In the genomic region with DNA sequence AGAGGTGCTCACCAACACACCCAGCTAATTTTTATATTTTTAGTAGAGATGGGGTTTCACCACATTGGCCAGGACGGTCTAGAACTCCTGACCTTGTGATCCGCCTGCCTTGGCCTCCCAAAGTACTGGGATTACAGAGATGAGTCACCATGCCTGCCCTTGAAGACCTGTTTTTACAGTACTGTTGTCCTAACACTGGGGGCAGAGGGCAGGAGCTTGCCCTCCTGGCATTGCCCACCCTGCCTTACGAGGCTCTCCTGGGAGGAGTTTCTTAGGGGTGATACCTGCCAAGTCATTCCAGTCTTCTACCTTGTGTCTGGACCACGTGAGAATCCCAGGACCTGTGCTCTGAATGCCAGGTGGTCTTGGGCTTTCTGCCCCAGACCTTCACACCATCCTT, we compare ENCODE assay signal across 1 cellular context.
TF ChIP-seq lines count a peak whose summit lies in the region.

No MANE protein-coding gene starts in this region.

TF ChIP-seq in HEK293, 187 proteins besides CTCF, POLR2A, EP300 and RAD21:
- TF ChIP-seq ZBTB17 (tag by site-specific recombination; IDR thresholded peaks at IDR 0.05): no peak
- TF ChIP-seq, protein P1, sequence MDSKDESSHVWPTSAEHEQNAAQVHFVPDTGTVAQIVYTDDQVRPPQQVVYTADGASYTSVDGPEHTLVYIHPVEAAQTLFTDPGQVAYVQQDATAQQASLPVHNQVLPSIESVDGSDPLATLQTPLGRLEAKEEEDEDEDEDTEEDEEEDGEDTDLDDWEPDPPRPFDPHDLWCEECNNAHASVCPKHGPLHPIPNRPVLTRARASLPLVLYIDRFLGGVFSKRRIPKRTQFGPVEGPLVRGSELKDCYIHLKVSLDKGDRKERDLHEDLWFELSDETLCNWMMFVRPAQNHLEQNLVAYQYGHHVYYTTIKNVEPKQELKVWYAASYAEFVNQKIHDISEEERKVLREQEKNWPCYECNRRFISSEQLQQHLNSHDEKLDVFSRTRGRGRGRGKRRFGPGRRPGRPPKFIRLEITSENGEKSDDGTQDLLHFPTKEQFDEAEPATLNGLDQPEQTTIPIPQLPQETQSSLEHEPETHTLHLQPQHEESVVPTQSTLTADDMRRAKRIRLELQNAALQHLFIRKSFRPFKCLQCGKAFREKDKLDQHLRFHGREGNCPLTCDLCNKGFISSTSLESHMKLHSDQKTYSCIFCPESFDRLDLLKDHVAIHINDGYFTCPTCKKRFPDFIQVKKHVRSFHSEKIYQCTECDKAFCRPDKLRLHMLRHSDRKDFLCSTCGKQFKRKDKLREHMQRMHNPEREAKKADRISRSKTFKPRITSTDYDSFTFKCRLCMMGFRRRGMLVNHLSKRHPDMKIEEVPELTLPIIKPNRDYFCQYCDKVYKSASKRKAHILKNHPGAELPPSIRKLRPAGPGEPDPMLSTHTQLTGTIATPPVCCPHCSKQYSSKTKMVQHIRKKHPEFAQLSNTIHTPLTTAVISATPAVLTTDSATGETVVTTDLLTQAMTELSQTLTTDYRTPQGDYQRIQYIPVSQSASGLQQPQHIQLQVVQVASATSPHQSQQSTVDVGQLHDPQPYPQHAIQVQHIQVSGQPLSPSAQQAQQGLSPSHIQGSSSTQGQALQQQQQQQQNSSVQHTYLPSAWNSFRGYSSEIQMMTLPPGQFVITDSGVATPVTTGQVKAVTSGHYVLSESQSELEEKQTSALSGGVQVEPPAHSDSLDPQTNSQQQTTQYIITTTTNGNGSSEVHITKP (tag by site-specific recombination; IDR thresholded peaks at IDR 0.05): no peak
- TF ChIP-seq ZBTB1 (tag by site-specific recombination; IDR thresholded peaks at IDR 0.05): no peak
- peak; percentile 56; the same call in 1 of the 2 replicates for TF ChIP-seq HIC1 (tag by site-specific recombination; IDR thresholded peaks at IDR 0.05)
- TF ChIP-seq, protein P2, sequence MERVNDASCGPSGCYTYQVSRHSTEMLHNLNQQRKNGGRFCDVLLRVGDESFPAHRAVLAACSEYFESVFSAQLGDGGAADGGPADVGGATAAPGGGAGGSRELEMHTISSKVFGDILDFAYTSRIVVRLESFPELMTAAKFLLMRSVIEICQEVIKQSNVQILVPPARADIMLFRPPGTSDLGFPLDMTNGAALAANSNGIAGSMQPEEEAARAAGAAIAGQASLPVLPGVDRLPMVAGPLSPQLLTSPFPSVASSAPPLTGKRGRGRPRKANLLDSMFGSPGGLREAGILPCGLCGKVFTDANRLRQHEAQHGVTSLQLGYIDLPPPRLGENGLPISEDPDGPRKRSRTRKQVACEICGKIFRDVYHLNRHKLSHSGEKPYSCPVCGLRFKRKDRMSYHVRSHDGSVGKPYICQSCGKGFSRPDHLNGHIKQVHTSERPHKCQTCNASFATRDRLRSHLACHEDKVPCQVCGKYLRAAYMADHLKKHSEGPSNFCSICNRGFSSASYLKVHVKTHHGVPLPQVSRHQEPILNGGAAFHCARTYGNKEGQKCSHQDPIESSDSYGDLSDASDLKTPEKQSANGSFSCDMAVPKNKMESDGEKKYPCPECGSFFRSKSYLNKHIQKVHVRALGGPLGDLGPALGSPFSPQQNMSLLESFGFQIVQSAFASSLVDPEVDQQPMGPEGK (tag by site-specific recombination; IDR thresholded peaks at IDR 0.05): no peak
- TF ChIP-seq ZNF433 (tag by site-specific recombination; IDR thresholded peaks at IDR 0.05; ENCODE audit: low read depth): no peak
- no peak for TF ChIP-seq ZNF146 (tag by site-specific recombination; IDR thresholded peaks at IDR 0.05)
- no peak for TF ChIP-seq ZNF341 (tag by site-specific recombination; IDR thresholded peaks at IDR 0.05; ENCODE audit: low read depth)
TF ChIP-seq in HEK293: peak in this region for 1.
